ENCODE assay signal across 9 cellular contexts in genomic region chr3:150737874-150738679, GRCh38. TPM values are rescaled to one million over a fixed set of nuclear protein-coding genes. Genes with fewer than 3 reads are reported as not detected.
A peak's percentile ranks its signal among the peaks of the same experiment; 100 is the strongest.
DNase-seq lines count a peak whose midpoint lies in the region; ATAC-seq, FAIRE-seq and TF ChIP-seq lines count a peak whose summit lies in the region.
"Had no signal": no experiment of that assay in that cellular context is flagged by ENCODE, and none has a peak within 500 bp of the region (broad histone marks: within the 10 kb centered on the region; RNA-seq: fewer than 3 reads in every experiment).

No MANE protein-coding gene starts in this region.

- H3K79me2 ChIP-seq in H1 (ENCODE audit: control insufficient read depth in 1 of 2, insufficient read depth in 2 of 2, low read length in 2 of 2) (no peaks in the 10 kb centered on the region), neural progenitor cell (ENCODE audit: low read depth) (no peaks in the 10 kb centered on the region)

- H3K9me3 Mint-ChIP-seq in neural progenitor cell = no peaks in the 10 kb centered on the region

- no peak overlapping the region for H4K5ac ChIP-seq in H1 (ENCODE audit: insufficient read length, low read depth, low read length)

- H4K20me1 ChIP-seq in BLaER1 = peaks cover 38% of the 10 kb centered on the region
- no peaks in the 10 kb centered on the region for H4K20me1 ChIP-seq in H1 (replicated peaks in 1 of 2; ENCODE audit: control insufficient read depth in 1 of 2, insufficient read depth in 2 of 2, low read length in 2 of 2)
- H4K20me1 ChIP-seq in neural progenitor cell (ENCODE audit: low read depth) = no peaks in the 10 kb centered on the region

- no peaks in the 10 kb centered on the region for H3F3A ChIP-seq in neural progenitor cell (ENCODE audit: low read depth)

- H3K27ac Mint-ChIP-seq in neural progenitor cell = no peak overlapping the region

- H2BK12ac ChIP-seq in H1 (ENCODE audit: low read depth, low read length) = no peak overlapping the region

- peak; percentile 56 for ATAC-seq in GM21619 (IDR thresholded peaks at IDR 0.05; ENCODE audit: unreplicated experiment)
- no peak for ATAC-seq in GM21717 (IDR thresholded peaks at IDR 0.05; ENCODE audit: unreplicated experiment)

- H4K91ac ChIP-seq in H1 (replicated peaks; ENCODE audit: insufficient read length, low read length) = no peak overlapping the region

- FAIRE-seq in H1 (lab: Jason Lieb, UNC) = no peak

- WGBS in H1 (ENCODE audit: extremely low coverage in 1 of 2, insufficient coverage in 1 of 2, insufficient read length in 1 of 2, insufficient replicate concordance in 2 of 2, low coverage in 1 of 2, low lambda C conversion rate in 2 of 2, missing lambda C conversion rate in 1 of 2), 2 experiments = 73% methylated on average over 2 of the region's 2 CpGs; no CpG with 5 or more reads in 1 of the 2 experiments

- no peak overlapping the region for H3K4ac ChIP-seq in H1 (replicated peaks; ENCODE audit: insufficient read length, low read depth, low read length)

- H3K4me3 ChIP-seq in BLaER1 = no peak overlapping the region
- H3K4me3 ChIP-seq in H1 (ENCODE audit: extremely low read depth in 1 of 4, insufficient read depth in 2 of 4, low read depth in 3 of 4, low read length in 4 of 4) = no peak overlapping the region
- H3K4me3 ChIP-seq in neural progenitor cell = no peak overlapping the region
- H3K4me3 ChIP-seq: skin epidermis had no signal

- H3K4me2 ChIP-seq in BLaER1 (peak overlapping the region; percentile 56), H1 (ENCODE audit: insufficient read depth in 1 of 2, low read depth in 2 of 2, low read length in 2 of 2) (no peak overlapping the region), neural progenitor cell (no peak overlapping the region)

- no peak overlapping the region for H2BK120ac ChIP-seq in H1 (replicated peaks; ENCODE audit: low read depth, low read length)

- no peak overlapping the region for H2AFZ ChIP-seq in H1 (ENCODE audit: low read length)
- no peak overlapping the region for H2AFZ ChIP-seq in neural progenitor cell (replicated peaks)

- TF ChIP-seq RAD21 in H1 (IDR thresholded peaks at IDR 0.05 in 1 of 2, conservative IDR thresholded peaks at IDR 0.05 in 1 of 2; ENCODE audit: low read depth in 2 of 2, low read length in 2 of 2) = no peak

- no peak overlapping the region for H3K18ac ChIP-seq in H1 (ENCODE audit: extremely low read depth, low read length)

- H3K4me3 Mint-ChIP-seq in neural progenitor cell = no peak overlapping the region

- peak; percentile 47 for DNase-seq in NCI-H774 (lab: John Stamatoyannopoulos, UW)
- DNase-seq in H1 (ENCODE audit: low read depth in 1 of 2, low spot score in 2 of 2) = no peak
- peak; percentile 73 for DNase-seq in stimulated activated CD4-positive, alpha-beta T cell treated with anti-CD3 and anti-CD28 coated beads, Interleukin-4, amount 100 ng/mL, for 24 hours
- no peak for DNase-seq in OCI-M2 (lab: John Stamatoyannopoulos, UW; ENCODE audit: unreplicated experiment)
- DNase-seq in neural progenitor cell (ENCODE audit: low spot score) = no peak

- CTCF ChIA-PET in H1 (lab: Charles Lee; ENCODE audit: partially characterized antibody) = interaction anchor here (0.6 to 1.3 kb wide), 4 partner anchors 9 to 406 kb away, joined by 3 to 8 read pairs (median 3); no protein-coding TSS in a partner anchor

- no peak for TF ChIP-seq POLR2A in H1 (IDR thresholded peaks at IDR 0.05; ENCODE audit: control extremely low read depth in 1 of 2, low read depth in 2 of 2, low read length in 2 of 2)

- no peak overlapping the region for H4K8ac ChIP-seq in H1 (ENCODE audit: extremely low read depth, insufficient read depth, low read length)

- H2BK5ac ChIP-seq in H1 (ENCODE audit: low read depth, low read length) = no peak overlapping the region

- H3K36me3 Mint-ChIP-seq in neural progenitor cell = peaks cover 4% of the 10 kb centered on the region

- H3K36me3 ChIP-seq in BLaER1 (peaks cover 33% of the 10 kb centered on the region), H1 (ENCODE audit: control insufficient read depth in 2 of 4, insufficient read depth in 4 of 4, low read length in 3 of 4) (no peaks in the 10 kb centered on the region), neural progenitor cell (no peaks in the 10 kb centered on the region)

- H3K79me1 ChIP-seq in H1 (ENCODE audit: low read depth, low read length) = peaks cover under 1% of the 10 kb centered on the region; the same call in 1 of the 2 replicates

- H2BK20ac ChIP-seq in H1 (ENCODE audit: low read length) = 0 out of 2 replicates have a peak overlapping the region, but pooled peaks have one; percentile 19

- no peak overlapping the region for H3K9ac ChIP-seq in BLaER1
- no peak overlapping the region for H3K9ac ChIP-seq in H1 (replicated peaks in 1 of 4; ENCODE audit: extremely low read depth in 1 of 4, low read depth in 3 of 4, low read length in 3 of 4)
- H3K9ac ChIP-seq in neural progenitor cell = no peak overlapping the region

- H3K14ac ChIP-seq in H1 (ENCODE audit: insufficient read length) = no peak overlapping the region

- no peak overlapping the region for H2AK5ac ChIP-seq in H1 (ENCODE audit: low read depth, low read length)

- no peak overlapping the region; the same call in 1 of the 2 replicates for H2BK15ac ChIP-seq in H1 (ENCODE audit: low read length)

- POLR2A ChIA-PET in H1 (lab: Charles Lee; ENCODE audit: partially characterized antibody) = no interaction called here

- H3K56ac ChIP-seq in H1 (replicated peaks; ENCODE audit: insufficient read length, low read depth, low read length) = no peak overlapping the region

- TF ChIP-seq EP300 in H1 (IDR thresholded peaks at IDR 0.05; ENCODE audit: borderline replicate concordance in 1 of 2, low read depth in 2 of 2, low read length in 2 of 2) = no peak

- no peaks in the 10 kb centered on the region for H3K27me3 Mint-ChIP-seq in neural progenitor cell (ENCODE audit: insufficient read depth, low read depth)

- H3K4me1 Mint-ChIP-seq in neural progenitor cell = peaks cover 15% of the 10 kb centered on the region

- no peaks in the 10 kb centered on the region for H3K27me3 ChIP-seq in BLaER1
- no peaks in the 10 kb centered on the region for H3K27me3 ChIP-seq in H1 (replicated peaks in 1 of 4; ENCODE audit: control insufficient read depth in 3 of 4, extremely low read depth in 1 of 4, insufficient read depth in 3 of 4, low read length in 3 of 4)
- no peaks in the 10 kb centered on the region for H3K27me3 ChIP-seq in neural progenitor cell

- H3K4me1 ChIP-seq in BLaER1 = peaks cover 72% of the 10 kb centered on the region
- peaks cover 0 to 9% (median 4%) of the 10 kb centered on the region in 4 experiments; a peak in 5 of 7 replicates for H3K4me1 ChIP-seq in H1 (replicated peaks in 1 of 4; ENCODE audit: control insufficient read depth in 3 of 4, insufficient read depth in 4 of 4, low read length in 3 of 4)
- peaks cover 14% of the 10 kb centered on the region for H3K4me1 ChIP-seq in neural progenitor cell

- no peak for TF ChIP-seq CTCF in H1 (IDR thresholded peaks at IDR 0.05; ENCODE audit: control extremely low read depth in 1 of 3, insufficient read depth in 1 of 3, low read depth in 1 of 3, low read length in 3 of 3)
- no peak for TF ChIP-seq CTCF in neural progenitor cell (IDR thresholded peaks at IDR 0.05)

- no peaks in the 10 kb centered on the region for H3K23me2 ChIP-seq in H1 (ENCODE audit: low read depth, low read length)

- H3K23ac ChIP-seq in H1 (ENCODE audit: insufficient read length) = no peak overlapping the region

- H3K27ac ChIP-seq in BLaER1 (no peak overlapping the region), H1 (ENCODE audit: low read depth, low read length) (no peak overlapping the region), neural progenitor cell (no peak overlapping the region)

- H3K9me3 ChIP-seq in BLaER1 = no peaks in the 10 kb centered on the region
- no peaks in the 10 kb centered on the region for H3K9me3 ChIP-seq in H1 (ENCODE audit: insufficient read depth in 2 of 2, low read depth in 1 of 2, low read length in 1 of 2)
- H3K9me3 ChIP-seq in neural progenitor cell (ENCODE audit: low read depth) = no peaks in the 10 kb centered on the region

TF ChIP-seq in H1, 55 proteins besides CTCF, POLR2A, EP300 and RAD21:
- TF ChIP-seq SUZ12 (IDR thresholded peaks at IDR 0.05; ENCODE audit: low read length) = no peak
- no peak for TF ChIP-seq FOSL1 (IDR thresholded peaks at IDR 0.05; ENCODE audit: insufficient read depth, low read depth, low read length)
- TF ChIP-seq JUND (IDR thresholded peaks at IDR 0.05; ENCODE audit: low read length) = peak; percentile 80
- no peak for TF ChIP-seq KDM5A (IDR thresholded peaks at IDR 0.05; ENCODE audit: low read length)

RNA-seq across cellular contexts. Expression of gene SIAH2, which starts 24.9 kb away (rescaled TPM):
- 21.8 and 23.9 TPM in 2 replicates for total RNA-seq in H1 (2021; fragmentation: NEBNext Ultra II Directional; extraction: Animal tissue kit (Norgen Biotek cat#: 25700))
- polyA plus RNA-seq in H1 (2011; rRNA removed) = 34.2 and 56.7 TPM in 2 replicates
- polyA plus RNA-seq in H1 (2011; cell fraction: cytosol; rRNA removed) = 35.7 TPM
- polyA plus RNA-seq in H1 (2011; cell fraction: nucleus; rRNA removed) = 48.2 TPM
- polyA plus RNA-seq in H1 (2012, experiment 1 of 2) = 15.1 to 24.0 TPM (median 20.1 TPM) in 4 replicates
- 19.3 TPM for polyA plus RNA-seq in H1 (2012, experiment 2 of 2)
- polyA plus RNA-seq in H1 (2013, experiment 1 of 2) = 20.2 TPM
- 19.2 TPM for polyA plus RNA-seq in H1 (2013, experiment 2 of 2)
- 46.4 and 70.7 TPM in 2 replicates for polyA minus RNA-seq in H1 (2011; rRNA and poly(A)+ RNA removed)
- polyA minus RNA-seq in H1 (2011; cell fraction: cytosol; rRNA and poly(A)+ RNA removed) = 20.7 TPM
- polyA minus RNA-seq in H1 (2011; cell fraction: nucleus; rRNA and poly(A)+ RNA removed) = 12.0 TPM
- total RNA-seq in neural progenitor cell (ENCODE audit: low replicate concordance) = 14.6 TPM in 2 replicates

RNA-seq across cellular contexts. Expression of gene ERICH6, which starts 34.4 kb away (rescaled TPM):
- total RNA-seq in H1 (2021; fragmentation: NEBNext Ultra II Directional; extraction: Animal tissue kit (Norgen Biotek cat#: 25700)) = not detected in 2 replicates
- not detected in 2 replicates for polyA plus RNA-seq in H1 (2011; rRNA removed)
- 0.05 TPM for polyA plus RNA-seq in H1 (2011; cell fraction: cytosol; rRNA removed)
- polyA plus RNA-seq in H1 (2011; cell fraction: nucleus; rRNA removed) = not detected
- polyA plus RNA-seq in H1 (2012, experiment 1 of 2) = 0.10 to 0.35 TPM (median 0.18 TPM) in 4 replicates
- not detected for polyA plus RNA-seq in H1 (2012, experiment 2 of 2)
- polyA plus RNA-seq in H1 (2013, experiment 1 of 2) = not detected
- polyA plus RNA-seq in H1 (2013, experiment 2 of 2) = 0.04 TPM
- 0.10 TPM in 1 of 2 replicates, not detected in the other for polyA minus RNA-seq in H1 (2011; rRNA and poly(A)+ RNA removed)
- polyA minus RNA-seq in H1 (2011; cell fraction: cytosol; rRNA and poly(A)+ RNA removed) = not detected
- 0.50 TPM for polyA minus RNA-seq in H1 (2011; cell fraction: nucleus; rRNA and poly(A)+ RNA removed)
- total RNA-seq in neural progenitor cell (ENCODE audit: low replicate concordance) = 0.28 TPM in 1 of 2 replicates, not detected in the other

Comparison
In these comparisons a context has a peak if more than half of its experiments do, and no peak if none do; other contexts are left out.
1. DNase-seq: peak in NCI-H774 (single experiment) and stimulated activated CD4-positive, alpha-beta T cell treated with anti-CD3 and anti-CD28 coated beads, Interleukin-4, amount 100 ng/mL, for 24 hours (single experiment); none in H1 (0 of 2), OCI-M2 (single experiment) and neural progenitor cell (single experiment).